In genomic region chr9:75265525-75265972, GRCh38 we compare ENCODE assay signal across 8 cellular contexts.
DNase-seq lines count a peak whose midpoint lies in the region; ATAC-seq, FAIRE-seq and TF ChIP-seq lines count a peak whose summit lies in the region.

No MANE protein-coding gene starts in this region.

- H3K36me3 Mint-ChIP-seq in activated naive CD4-positive, alpha-beta T cell treated with anti-CD3 and anti-CD28 coated beads for 36 hours (ENCODE audit: low read depth): no peaks in the 10 kb centered on the region
- peaks cover 7% of the 10 kb centered on the region for H3K36me3 Mint-ChIP-seq in glutamatergic neuron (ENCODE audit: unreplicated experiment)

- H3K4me3 Mint-ChIP-seq in activated naive CD4-positive, alpha-beta T cell treated with anti-CD3 and anti-CD28 coated beads for 36 hours: no peak overlapping the region
- no peak overlapping the region for H3K4me3 Mint-ChIP-seq in glutamatergic neuron (ENCODE audit: unreplicated experiment)

- no peak overlapping the region for H3K4me3 ChIP-seq in MG63

- DNase-seq in Caki2 (ENCODE audit: low read depth): peak; percentile 10
- peak; percentile 14 for DNase-seq in GM19239 (ENCODE audit: insufficient read length, low spot score)
- peak; percentile 76 for DNase-seq in OCI-M1 (lab: John Stamatoyannopoulos, UW)
- peak; percentile 71 for DNase-seq in activated naive CD4-positive, alpha-beta T cell treated with anti-CD3 and anti-CD28 coated beads for 36 hours
- DNase-seq in glutamatergic neuron: peak; percentile 50
- DNase-seq in retina: peak; percentile 59
- DNase-seq in MG63: no peak

- no peaks in the 10 kb centered on the region for H3K9me3 ChIP-seq in MG63

- no peaks in the 10 kb centered on the region for H3K4me1 Mint-ChIP-seq in activated naive CD4-positive, alpha-beta T cell treated with anti-CD3 and anti-CD28 coated beads for 36 hours (ENCODE audit: low read depth)
- H3K4me1 Mint-ChIP-seq in glutamatergic neuron (ENCODE audit: low read depth, unreplicated experiment): no peaks in the 10 kb centered on the region

- CTCF ChIA-PET in activated naive CD4-positive, alpha-beta T cell treated with anti-CD3 and anti-CD28 coated beads for 36 hours (lab: Charles Lee): interaction anchor here (0.6 to 1.8 kb wide), 12 partner anchors 12 to 1037 kb away, joined by 3 to 7 read pairs (median 4); no protein-coding TSS in a partner anchor

- no peaks in the 10 kb centered on the region for H3K9me3 Mint-ChIP-seq in activated naive CD4-positive, alpha-beta T cell treated with anti-CD3 and anti-CD28 coated beads for 36 hours
- no peaks in the 10 kb centered on the region for H3K9me3 Mint-ChIP-seq in glutamatergic neuron (ENCODE audit: unreplicated experiment)

- peak; percentile 67 for FAIRE-seq in GM19239 (lab: Jason Lieb, UNC)

- intact Hi-C loops in activated naive CD4-positive, alpha-beta T cell treated with anti-CD3 and anti-CD28 coated beads for 36 hours (cut with micrococcal nuclease): loop anchor here (2.0 to 5.0 kb wide), 2 partner anchors 592 to 1037 kb away; no protein-coding TSS in a partner anchor

- no peaks in the 10 kb centered on the region for H3K27me3 Mint-ChIP-seq in activated naive CD4-positive, alpha-beta T cell treated with anti-CD3 and anti-CD28 coated beads for 36 hours (ENCODE audit: low read depth)
- peaks cover 5% of the 10 kb centered on the region for H3K27me3 Mint-ChIP-seq in glutamatergic neuron (ENCODE audit: unreplicated experiment)

- in situ Hi-C loops in Caki2 (cut with HindIII; ENCODE audit: low pct_unique_long_range_greater_than_20kb, low sequenced_read_pairs): no loop called here

- H3K27ac Mint-ChIP-seq in activated naive CD4-positive, alpha-beta T cell treated with anti-CD3 and anti-CD28 coated beads for 36 hours: no peak overlapping the region
- H3K27ac Mint-ChIP-seq in glutamatergic neuron (ENCODE audit: unreplicated experiment): no peak overlapping the region

- ATAC-seq in HG03442 (IDR thresholded peaks at IDR 0.05; ENCODE audit: unreplicated experiment): peak; percentile 81

- H3K27me3 ChIP-seq in MG63: no peaks in the 10 kb centered on the region

- TF ChIP-seq CTCF in glutamatergic neuron (IDR thresholded peaks at IDR 0.05; ENCODE audit: partially characterized antibody, unreplicated experiment): peak; percentile 94

- H3K36me3 ChIP-seq in MG63: no peaks in the 10 kb centered on the region
